ENCODE assay signal across 27 cellular contexts in genomic region chr2:103656558-103656957, GRCh38.
DNase-seq lines count a peak whose midpoint lies in the region; ATAC-seq, FAIRE-seq and TF ChIP-seq lines count a peak whose summit lies in the region.
"Had no signal": no experiment of that assay in that cellular context is flagged by ENCODE, and none has a peak within 500 bp of the region (broad histone marks: within the 10 kb centered on the region; RNA-seq: fewer than 3 reads in every experiment).

No MANE protein-coding gene starts in this region.

- H3K36me3 Mint-ChIP-seq in naive thymus-derived CD8-positive, alpha-beta T cell = no peaks in the 10 kb centered on the region
- H3K36me3 Mint-ChIP-seq: activated naive CD8-positive, alpha-beta T cell; brain had no signal

- H3K4me1 Mint-ChIP-seq in naive thymus-derived CD8-positive, alpha-beta T cell = no peaks in the 10 kb centered on the region
- H3K4me1 Mint-ChIP-seq: brain, H9, nephron progenitor cell had no signal

- no peaks in the 10 kb centered on the region for H3K4me1 ChIP-seq in A549
- H3K4me1 ChIP-seq: heart right ventricle, psoas muscle had no signal

- TF ChIP-seq CTCF in A549 (IDR thresholded peaks at IDR 0.05) = no peak

- no peak overlapping the region for H3K4me3 Mint-ChIP-seq in naive thymus-derived CD8-positive, alpha-beta T cell
- H3K4me3 Mint-ChIP-seq: activated naive CD8-positive, alpha-beta T cell; activated T-cell treated with anti-CD3 and anti-CD28 coated beads, Interleukin-2, amount 50 U/mL, for 72 hours; brain; H9; nephron progenitor cell had no signal

- peaks cover 0 to 10% (median 0%) of the 10 kb centered on the region in 9 donors for H3K9me3 Mint-ChIP-seq in naive thymus-derived CD8-positive, alpha-beta T cell
- H3K9me3 Mint-ChIP-seq: H9, nephron progenitor cell had no signal

- DNase-seq in A549 (ENCODE audit: low read depth in 1 of 2, low spot score in 1 of 2) = no peak
- DNase-seq in Jurkat, Clone E6-1 (ENCODE audit: low read depth, low spot score) = peak; percentile 4
- peak; percentile 4 for DNase-seq in SW480 (ENCODE audit: low spot score)
- DNase-seq in iris pigment epithelial cell (ENCODE audit: low read depth) = peak; percentile 3
- no peak for DNase-seq in NCI-H2107 (lab: John Stamatoyannopoulos, UW)
- DNase-seq in naive thymus-derived CD8-positive, alpha-beta T cell = no peak
- no peak for DNase-seq in NOMO-1 treated with dmso at 0.1 percent for 144 hours (lab: John Stamatoyannopoulos, UW; ENCODE audit: unreplicated experiment)
- DNase-seq in activated CD4-positive, CD25-positive, alpha-beta regulatory T cell (lab: John Stamatoyannopoulos, UW) = no peak
- DNase-seq: activated CD4-positive, alpha-beta T cell treated with anti-CD3 and anti-CD28 coated beads for 1 hour; activated T-cell treated with anti-CD3 and anti-CD28 coated beads, Interleukin-2, amount 50 U/mL, for 72 hours; GDM1; H9; heart right ventricle; islet precursor cell; NCI-H1048; NCI-H526 treated with DMSO at 0.1 percent for 48 hours; nephron progenitor cell; PC-9; psoas muscle; stimulated activated CD4-positive, alpha-beta T cell treated with anti-CD3 and anti-CD28 coated beads, Interleukin-12 subunit alpha, Interleukin-12 subunit beta, amount 100 ng/mL, for 4 hours; stimulated activated CD8-positive, alpha-beta memory T cell treated with anti-CD3 and anti-CD28 coated beads, Interleukin-4, amount 100 ng/mL, for 48 hours; T1000 had no signal

- TF ChIP-seq EP300 in A549 (IDR thresholded peaks at IDR 0.05) = no peak

- CTCF ChIA-PET in A549 (lab: Yijun Ruan, JAX) = no interaction called here

- FAIRE-seq in A549 (lab: Jason Lieb, UNC) = no peak
- FAIRE-seq: endometrium had no signal

- POLR2A ChIA-PET in A549 (lab: Yijun Ruan, JAX) = no interaction called here
- POLR2A ChIA-PET in naive thymus-derived CD8-positive, alpha-beta T cell (lab: Charles Lee) = no interaction called here

- H3K27ac Mint-ChIP-seq in naive thymus-derived CD8-positive, alpha-beta T cell = no peak overlapping the region
- H3K27ac Mint-ChIP-seq: activated naive CD8-positive, alpha-beta T cell; activated T-cell treated with anti-CD3 and anti-CD28 coated beads, Interleukin-2, amount 50 U/mL, for 72 hours; brain; H9; nephron progenitor cell had no signal

- 4% methylated on average over 3 of the region's 3 CpGs for WGBS in A549 (ENCODE audit: missing lambda C conversion rate)

- H3K27me3 Mint-ChIP-seq in naive thymus-derived CD8-positive, alpha-beta T cell = no peaks in the 10 kb centered on the region
- H3K27me3 Mint-ChIP-seq: activated naive CD8-positive, alpha-beta T cell; brain had no signal

- H3K4me3 ChIP-seq in A549 = no peak overlapping the region
- no peak overlapping the region for H3K4me3 ChIP-seq in Jurkat, Clone E6-1 (ENCODE audit: low read length)
- H3K4me3 ChIP-seq: coronary artery, heart right ventricle, PC-9, psoas muscle had no signal

- no peak overlapping the region for H3K27ac ChIP-seq in A549
- H3K27ac ChIP-seq: C4-2B, coronary artery, heart right ventricle, PC-9, psoas muscle had no signal

- no peaks in the 10 kb centered on the region for H3K9me3 ChIP-seq in A549
- H3K9me3 ChIP-seq: psoas muscle had no signal

- TF ChIP-seq RAD21 in A549 (conservative IDR thresholded peaks at IDR 0.05 in 1 of 2, IDR thresholded peaks at IDR 0.05 in 1 of 2) = no peak

- H3K4me2 ChIP-seq in A549 = no peak overlapping the region
- H3K4me2 ChIP-seq: PC-9 had no signal

- TF ChIP-seq POLR2A in A549 (IDR thresholded peaks at IDR 0.05; ENCODE audit: low read length) = no peak

- ATAC-seq in A549 = no peak
- no peak for ATAC-seq in naive thymus-derived CD8-positive, alpha-beta T cell
- ATAC-seq: activated T-cell treated with anti-CD3 and anti-CD28 coated beads, Interleukin-2, amount 50 U/mL, for 72 hours; heart right ventricle; psoas muscle had no signal

TF ChIP-seq in A549, 52 proteins besides CTCF, POLR2A, EP300 and RAD21:
- TF ChIP-seq REST (IDR thresholded peaks at IDR 0.05) = peak; percentile 86
- TF ChIP-seq EHF (CRISPR knock-in tag; IDR thresholded peaks at IDR 0.05) = no peak

Comparison
In these comparisons a context has a peak if more than half of its experiments do, and no peak if none do; other contexts are left out.
1. DNase-seq: peak in Jurkat, Clone E6-1 (single experiment), SW480 (single experiment) and iris pigment epithelial cell (single experiment); none in A549 (0 of 2), NCI-H2107 (single experiment), naive thymus-derived CD8-positive, alpha-beta T cell (0 of 10), NOMO-1 treated with dmso at 0.1 percent for 144 hours (single experiment) and activated CD4-positive, CD25-positive, alpha-beta regulatory T cell (0 of 4).